Comparison of ENCODE assay signal across 16 cellular contexts in genomic region chr5:150521939-150522503, GRCh38. TPM values are rescaled to one million over a fixed set of nuclear protein-coding genes. Genes with fewer than 3 reads are reported as not detected.
A peak's percentile ranks its signal among the peaks of the same experiment; 100 is the strongest.
DNase-seq lines count a peak whose midpoint lies in the region; ATAC-seq and TF ChIP-seq lines count a peak whose summit lies in the region.
"Had no signal": no experiment of that assay in that cellular context is flagged by ENCODE, and none has a peak within 500 bp of the region (broad histone marks: within the 10 kb centered on the region; RNA-seq: fewer than 3 reads in every experiment).

No MANE protein-coding gene starts in this region.

- H3K27me3 Mint-ChIP-seq in brain: peaks cover 4% of the 10 kb centered on the region
- no peaks in the 10 kb centered on the region for H3K27me3 Mint-ChIP-seq in activated T-cell treated with anti-CD3 and anti-CD28 coated beads, Interleukin-2, amount 50 U/mL, for 72 hours (ENCODE audit: low read depth)
- H3K27me3 Mint-ChIP-seq: activated naive CD8-positive, alpha-beta T cell treated with anti-CD3 and anti-CD28 coated beads, Interleukin-2, amount 50 U/mL, for 24 hours; CD4-positive, CD25-positive, alpha-beta regulatory T cell; T-cell had no signal

- TF ChIP-seq CTCF in brain (conservative IDR thresholded peaks at IDR 0.05) (no peak), lower lobe of right lung (IDR thresholded peaks at IDR 0.05) (no peak), tibial nerve (IDR thresholded peaks at IDR 0.05) (no peak), A673 (conservative IDR thresholded peaks at IDR 0.05; ENCODE audit: low read depth, low read length) (no peak)

- WGBS in tibial nerve, 2 donors: 82 to 83% methylated on average over 11 of the region's 11 CpGs

- ATAC-seq in lower lobe of right lung: no peak
- ATAC-seq in activated T-cell treated with anti-CD3 and anti-CD28 coated beads, Interleukin-2, amount 50 U/mL, for 72 hours (replicated peaks in 1 of 2): no peak
- ATAC-seq: activated naive CD8-positive, alpha-beta T cell treated with anti-CD3 and anti-CD28 coated beads, Interleukin-2, amount 50 U/mL, for 24 hours; T-cell had no signal

- H3K27me3 ChIP-seq in lower lobe of right lung (ENCODE audit: low read depth) (no peaks in the 10 kb centered on the region), tibial nerve (no peaks in the 10 kb centered on the region), A673 (replicated peaks; ENCODE audit: insufficient read depth, low read depth, low read length, poor library complexity) (no peaks in the 10 kb centered on the region)

- no peaks in the 10 kb centered on the region for H3K9me3 ChIP-seq in lower lobe of right lung
- no peaks in the 10 kb centered on the region for H3K9me3 ChIP-seq in tibial nerve
- no peaks in the 10 kb centered on the region for H3K9me3 ChIP-seq in A673 (ENCODE audit: low read depth, low read length, poor library complexity, severe bottlenecking)

- H3K36me3 ChIP-seq in lower lobe of right lung (peaks cover 38% of the 10 kb centered on the region), tibial nerve (peaks cover 0 to 16% (median 0%) of the 10 kb centered on the region in 3 donors), A673 (ENCODE audit: insufficient read depth, low read length, poor library complexity, severe bottlenecking) (no peaks in the 10 kb centered on the region)

- CTCF ChIA-PET in A673 (lab: Charles Lee): no interaction called here

- no peak overlapping the region for H3K4me3 Mint-ChIP-seq in brain
- H3K4me3 Mint-ChIP-seq in activated T-cell treated with anti-CD3 and anti-CD28 coated beads, Interleukin-2, amount 50 U/mL, for 72 hours: no peak overlapping the region
- H3K4me3 Mint-ChIP-seq: activated naive CD8-positive, alpha-beta T cell treated with anti-CD3 and anti-CD28 coated beads, Interleukin-2, amount 50 U/mL, for 24 hours; CD4-positive, CD25-positive, alpha-beta regulatory T cell; T-cell had no signal

- H3K4me1 ChIP-seq in lower lobe of right lung: peaks cover 68% of the 10 kb centered on the region
- peaks cover 0 to 100% (median 56%) of the 10 kb centered on the region in 4 donors for H3K4me1 ChIP-seq in tibial nerve
- H3K4me1 ChIP-seq in A673 (ENCODE audit: insufficient read depth, low read length, poor library complexity, severe bottlenecking): peaks cover 9% of the 10 kb centered on the region

- peak overlapping the region; percentile 67 for H3K27ac ChIP-seq in lower lobe of right lung
- H3K27ac ChIP-seq in tibial nerve: peak overlapping the region; percentile 55 to 91 (median 82)
- H3K27ac ChIP-seq in A673 (ENCODE audit: low read depth, low read length, poor library complexity, severe bottlenecking): no peak overlapping the region

- no TSS peak for BruUV-seq in A673 (replicated peaks; lab: Mats Ljungman, UMichigan)

- TF ChIP-seq POLR2A in tibial nerve (IDR thresholded peaks at IDR 0.05): no peak

- no peak for TF ChIP-seq EP300 in tibial nerve (IDR thresholded peaks at IDR 0.05)

- H3K36me3 Mint-ChIP-seq in brain: peaks cover 8% of the 10 kb centered on the region
- H3K36me3 Mint-ChIP-seq in activated T-cell treated with anti-CD3 and anti-CD28 coated beads, Interleukin-2, amount 50 U/mL, for 72 hours (ENCODE audit: insufficient read depth in 2 of 2): no peaks in the 10 kb centered on the region
- H3K36me3 Mint-ChIP-seq: CD4-positive, CD25-positive, alpha-beta regulatory T cell; T-cell had no signal

- H3K9me3 Mint-ChIP-seq in brain: no peaks in the 10 kb centered on the region
- no peaks in the 10 kb centered on the region for H3K9me3 Mint-ChIP-seq in activated T-cell treated with anti-CD3 and anti-CD28 coated beads, Interleukin-2, amount 50 U/mL, for 72 hours
- H3K9me3 Mint-ChIP-seq: activated naive CD8-positive, alpha-beta T cell treated with anti-CD3 and anti-CD28 coated beads, Interleukin-2, amount 50 U/mL, for 24 hours; CD4-positive, CD25-positive, alpha-beta regulatory T cell; T-cell had no signal

- DNase-seq in NCI-H748 (lab: John Stamatoyannopoulos, UW; ENCODE audit: unreplicated experiment): peak; percentile 48
- no peak for DNase-seq in NCI-H748 treated with DMSO at 0.1 percent for 48 hours (lab: John Stamatoyannopoulos, UW)
- no peak for DNase-seq in lower lobe of right lung
- no peak for DNase-seq in tibial nerve (ENCODE audit: low spot score in 2 of 2)
- DNase-seq in germinal center (ENCODE audit: low spot score): no peak
- DNase-seq in activated T-cell treated with anti-CD3 and anti-CD28 coated beads, Interleukin-2, amount 50 U/mL, for 72 hours: no peak
- no peak for DNase-seq in A673 (ENCODE audit: low spot score)
- DNase-seq: 8988T; activated naive CD8-positive, alpha-beta T cell treated with anti-CD3 and anti-CD28 coated beads, Interleukin-2, amount 50 U/mL, for 24 hours; CD4-positive, CD25-positive, alpha-beta regulatory T cell; EL; foreskin melanocyte; NCI-H82; stimulated activated CD4-positive, alpha-beta T cell treated with anti-CD3 and anti-CD28 coated beads, Interleukin-4, amount 100 ng/mL, for 4 hours; T-cell had no signal

- no peak overlapping the region for H3K4me3 ChIP-seq in lower lobe of right lung
- H3K4me3 ChIP-seq in tibial nerve: no peak overlapping the region
- H3K4me3 ChIP-seq in A673 (ENCODE audit: low read depth, low read length, poor library complexity, severe bottlenecking): no peak overlapping the region

- intact Hi-C loops in lower lobe of right lung (cut with DNase I): no loop called here
- intact Hi-C loops in A673 (cut with micrococcal nuclease; ENCODE audit: unreplicated experiment): loop anchor here (5.0 kb wide), 1 partner anchor 35 kb away; no protein-coding TSS in a partner anchor

- H3K4me1 Mint-ChIP-seq in brain: peaks cover 70% of the 10 kb centered on the region
- H3K4me1 Mint-ChIP-seq in activated T-cell treated with anti-CD3 and anti-CD28 coated beads, Interleukin-2, amount 50 U/mL, for 72 hours (ENCODE audit: low read depth): no peaks in the 10 kb centered on the region
- H3K4me1 Mint-ChIP-seq: activated naive CD8-positive, alpha-beta T cell treated with anti-CD3 and anti-CD28 coated beads, Interleukin-2, amount 50 U/mL, for 24 hours; CD4-positive, CD25-positive, alpha-beta regulatory T cell; T-cell had no signal

- peak overlapping the region in 4 of 5 experiments; percentile 47 to 82 (median 57) for H3K27ac Mint-ChIP-seq in brain
- H3K27ac Mint-ChIP-seq in activated T-cell treated with anti-CD3 and anti-CD28 coated beads, Interleukin-2, amount 50 U/mL, for 72 hours: no peak overlapping the region
- H3K27ac Mint-ChIP-seq: activated naive CD8-positive, alpha-beta T cell treated with anti-CD3 and anti-CD28 coated beads, Interleukin-2, amount 50 U/mL, for 24 hours; CD4-positive, CD25-positive, alpha-beta regulatory T cell; T-cell had no signal

- POLR2A ChIA-PET in A673 (lab: Charles Lee; ENCODE audit: low non-redundant PET): no interaction called here

RNA-seq across cellular contexts. Expression of gene NDST1, which starts 14.1 kb away (rescaled TPM):
- 40.0 TPM for polyA plus RNA-seq in brain (ENCODE audit: insufficient read depth, low read depth, low replicate concordance)
- total RNA-seq in lower lobe of right lung (117 TPM), tibial nerve (100 to 1,000 TPM in 2 of 4 donors, 10 to 100 TPM in 2; 53.2 to 137 (median 104) TPM), A673 (2021) (44.0 and 46.7 TPM in 2 replicates)
- 1 to 10 TPM; 3.4 to 3.5 TPM for total RNA-seq in activated T-cell treated with anti-CD3 and anti-CD28 coated beads, Interleukin-2, amount 50 U/mL, for 72 hours
- polyA plus RNA-seq: CD4-positive, CD25-positive, alpha-beta regulatory T cell had no signal

Comparison
In these comparisons a context has a peak if more than half of its experiments do, and no peak if none do; other contexts are left out.
1. RNA of gene NDST1, which starts 14.1 kb away (total RNA-seq): 53.2 to 137 TPM in tibial nerve, 117 TPM in lower lobe of right lung (single experiment) and 44.0 to 46.7 TPM in A673; 3.4 to 3.5 TPM in activated T-cell treated with anti-CD3 and anti-CD28 coated beads, Interleukin-2, amount 50 U/mL, for 72 hours; every median in the first group is over 10 times any median in the second.